16 cellular contexts compared by ENCODE assay signal in genomic region chr12:66495709-66496108, GRCh38.
A peak's percentile ranks its signal among the peaks of the same experiment; 100 is the strongest.
DNase-seq lines count a peak whose midpoint lies in the region; ATAC-seq and TF ChIP-seq lines count a peak whose summit lies in the region.
"Had no signal": no experiment of that assay in that cellular context is flagged by ENCODE, and none has a peak within 500 bp of the region (broad histone marks: within the 10 kb centered on the region; RNA-seq: fewer than 3 reads in every experiment).

No MANE protein-coding gene starts in this region.

- peaks cover under 1% of the 10 kb centered on the region for H3K36me3 Mint-ChIP-seq in endodermal cell (ENCODE audit: low read depth)
- H3K36me3 Mint-ChIP-seq: CD14-positive monocyte; CD8-positive, alpha-beta T cell had no signal

- H3K9me3 ChIP-seq in HUES64 (ENCODE audit: insufficient read depth, low read depth, low read length), result no peaks in the 10 kb centered on the region
- H3K9me3 ChIP-seq in endodermal cell (ENCODE audit: control insufficient read depth, low read length), result no peaks in the 10 kb centered on the region
- H3K9me3 ChIP-seq: HAP-1 had no signal

- H3K4me1 Mint-ChIP-seq in endodermal cell, result peaks cover 45% of the 10 kb centered on the region
- H3K4me1 Mint-ChIP-seq: CD14-positive monocyte had no signal

- H3K36me3 ChIP-seq in HUES64 (ENCODE audit: insufficient read depth, low read length) (no peaks in the 10 kb centered on the region), endodermal cell (ENCODE audit: control insufficient read depth, insufficient read depth, low read length) (no peaks in the 10 kb centered on the region)
- H3K36me3 ChIP-seq: HAP-1 had no signal

- peak; percentile 3 to 5 for DNase-seq in NCI-H187 (lab: John Stamatoyannopoulos, UW)
- no peak for DNase-seq in NCI-H187 treated with DMSO at 0.1 percent for 48 hours (lab: John Stamatoyannopoulos, UW)
- peak; percentile 63 for DNase-seq in endodermal cell
- DNase-seq in hippocampal formation (lab: John Stamatoyannopoulos, UW), result no peak
- DNase-seq in DMS53 treated with DMSO at 0.1 percent for 48 hours (lab: John Stamatoyannopoulos, UW; ENCODE audit: unreplicated experiment), result no peak
- no peak for DNase-seq in RKO (ENCODE audit: low spot score)
- DNase-seq: CD8-positive, alpha-beta T cell; COR-L47; DMS153; GM23248 had no signal

- no peaks in the 10 kb centered on the region for H3K27me3 ChIP-seq in HUES64 (ENCODE audit: insufficient read depth, low read length)
- no peaks in the 10 kb centered on the region for H3K27me3 ChIP-seq in endodermal cell (ENCODE audit: control insufficient read depth, insufficient read depth, low read length, poor library complexity, severe bottlenecking)

- H3K27ac ChIP-seq in HUES64 (ENCODE audit: low read depth, low read length), result peak overlapping the region; percentile 90
- H3K27ac ChIP-seq in endodermal cell (ENCODE audit: low read depth, low read length), result no peak overlapping the region
- H3K27ac ChIP-seq: 22Rv1, GM23248 had no signal

- H3K27ac Mint-ChIP-seq in endodermal cell, result peak overlapping the region; percentile 69
- H3K27ac Mint-ChIP-seq: CD8-positive, alpha-beta T cell had no signal

- H3K9me3 Mint-ChIP-seq in endodermal cell, result peaks cover 2% of the 10 kb centered on the region
- H3K9me3 Mint-ChIP-seq: CD8-positive, alpha-beta T cell had no signal

- H3K27me3 Mint-ChIP-seq in endodermal cell (ENCODE audit: insufficient read depth), result no peaks in the 10 kb centered on the region

- H3K4me1 ChIP-seq in HUES64 (ENCODE audit: insufficient read depth, low read length) (peaks cover 70% of the 10 kb centered on the region), endodermal cell (ENCODE audit: control insufficient read depth, insufficient read depth, low read length) (peaks cover 8% of the 10 kb centered on the region)

- no peak for TF ChIP-seq CTCF in endodermal cell (conservative IDR thresholded peaks at IDR 0.05)

- H3K9ac ChIP-seq in HUES64 (ENCODE audit: low read depth, low read length) (no peak overlapping the region), endodermal cell (ENCODE audit: extremely low read depth, low read length, poor library complexity, severe bottlenecking) (no peak overlapping the region)
- H3K9ac ChIP-seq: GM23248 had no signal

- no peak overlapping the region for H3K4me3 Mint-ChIP-seq in endodermal cell
- H3K4me3 Mint-ChIP-seq: CD14-positive monocyte; CD8-positive, alpha-beta T cell had no signal

- 91% methylated on average over 14 of the region's 14 CpGs for WGBS in HUES64
- WGBS in endodermal cell (ENCODE audit: insufficient coverage in 1 of 2, insufficient read length in 1 of 2), 2 experiments, result 93 to 98% methylated on average over 14 of the region's 14 CpGs

- H3K4me3 ChIP-seq in HUES64 (ENCODE audit: low read length) (no peak overlapping the region), endodermal cell (ENCODE audit: low read length) (no peak overlapping the region)
- H3K4me3 ChIP-seq: GM23248, HAP-1, K562 had no signal

- ATAC-seq in SK-N-SH treated with all-trans-retinoic acid at 6 μM for 48 hours, result no peak
- ATAC-seq: CD8-positive, alpha-beta T cell; K562 had no signal

TF ChIP-seq in SK-N-SH treated with all-trans-retinoic acid at 6 μM for 48 hours, 23 proteins besides CTCF, POLR2A, EP300 and RAD21:
- TF ChIP-seq OSR1 (CRISPR knock-in tag; IDR thresholded peaks at IDR 0.05) (no peak), ESRRG (CRISPR knock-in tag; IDR thresholded peaks at IDR 0.05) (no peak), CREB5 (CRISPR knock-in tag; IDR thresholded peaks at IDR 0.05; ENCODE audit: low read depth) (no peak), ZFP3 (CRISPR knock-in tag; IDR thresholded peaks at IDR 0.05) (no peak), ZFP30 (CRISPR knock-in tag; IDR thresholded peaks at IDR 0.05) (no peak), GLIS3 (CRISPR knock-in tag; IDR thresholded peaks at IDR 0.05) (no peak), PPARA (CRISPR knock-in tag; IDR thresholded peaks at IDR 0.05; ENCODE audit: borderline replicate concordance) (no peak), CSDC2 (CRISPR knock-in tag; IDR thresholded peaks at IDR 0.05) (no peak)
TF ChIP-seq in SK-N-SH treated with all-trans-retinoic acid at 6 μM for 48 hours: peak in this region for 0.

Comparison
In these comparisons a context has a peak if more than half of its experiments do, and no peak if none do; other contexts are left out.
1. DNase-seq: peak in NCI-H187 (2 of 2) and endodermal cell (single experiment); none in NCI-H187 treated with DMSO at 0.1 percent for 48 hours (single experiment), hippocampal formation (0 of 2), DMS53 treated with DMSO at 0.1 percent for 48 hours (single experiment) and RKO (single experiment).